ENCODE assay signal across 8 cellular contexts in genomic region chr7:92590711-92591310, GRCh38. TPM values are rescaled to one million over a fixed set of nuclear protein-coding genes. Genes with fewer than 3 reads are reported as not detected.
DNase-seq lines count a peak whose midpoint lies in the region; ATAC-seq, FAIRE-seq and TF ChIP-seq lines count a peak whose summit lies in the region.

No MANE protein-coding gene starts in this region.

- DNase-seq in activated CD4-positive, alpha-beta T cell treated with anti-CD3 and anti-CD28 coated beads, Interleukin-2, amount 10 ng/mL, durations not matched to agents 24 days and 14 days, result no peak
- DNase-seq in activated CD4-positive, alpha-beta T cell treated with anti-CD3 and anti-CD28 coated beads for 1 hour, result no peak
- DNase-seq in activated T-helper 2 cell treated with anti-CD3 and anti-CD28 coated beads, Interferon-gamma antibody, Interleukin-2, Interleukin-4, amounts not matched to agents 10 μg/mL and 5 μg/mL and 100 μg/mL, durations not matched to agents 14 hours and 24 hours and 36 hours (ENCODE audit: low spot score), result no peak
- DNase-seq in kidney (peak; percentile 53), frontal cortex (ENCODE audit: low spot score in 2 of 2) (no peak), DMS153 treated with DMSO at 0.1 percent for 48 hours (lab: John Stamatoyannopoulos, UW; ENCODE audit: unreplicated experiment) (no peak)

- H3K9ac ChIP-seq in kidney (ENCODE audit: low read length in 2 of 2) (peak overlapping the region in 1 of 2 donors; percentile 31), stomach smooth muscle (ENCODE audit: low read length in 2 of 2) (peak overlapping the region in 1 of 2 donors; percentile 89)

- H3K27ac Mint-ChIP-seq in activated CD4-positive, alpha-beta T cell treated with anti-CD3 and anti-CD28 coated beads, Interleukin-2, amount 10 ng/mL, durations not matched to agents 24 days and 14 days, result peak overlapping the region; percentile 30
- no peak overlapping the region for H3K27ac Mint-ChIP-seq in activated T-helper 2 cell treated with anti-CD3 and anti-CD28 coated beads, Interferon-gamma antibody, Interleukin-2, Interleukin-4, amounts not matched to agents 10 μg/mL and 5 μg/mL and 100 μg/mL, durations not matched to agents 14 hours and 24 hours and 36 hours

- TF ChIP-seq CTCF in kidney (IDR thresholded peaks at IDR 0.05; ENCODE audit: borderline replicate concordance, extremely low read depth, insufficient read depth), result no peak

- intact Hi-C loops in activated CD4-positive, alpha-beta T cell treated with anti-CD3 and anti-CD28 coated beads, Interleukin-2, amount 10 ng/mL, durations not matched to agents 24 days and 14 days (cut with micrococcal nuclease), result loop anchor here (1.0 to 2.0 kb wide), 3 partner anchors 20 to 243 kb away; partner anchors contain the start of genes PEX1 and RBM48
- intact Hi-C loops in activated T-helper 2 cell treated with anti-CD3 and anti-CD28 coated beads, Interferon-gamma antibody, Interleukin-2, Interleukin-4, amounts not matched to agents 10 μg/mL and 5 μg/mL and 100 μg/mL, durations not matched to agents 14 hours and 24 hours and 36 hours (cut with micrococcal nuclease), result loop anchor here (1.0 to 5.0 kb wide), 3 partner anchors 22 to 641 kb away; partner anchors contain the start of genes PEX1, RBM48 and VPS50
- intact Hi-C loops in kidney (cut with DNase I), result no loop called here

- FAIRE-seq in kidney (lab: Jason Lieb, UNC) (no peak), frontal cortex (lab: Jason Lieb, UNC) (no peak)

- no peaks in the 10 kb centered on the region for H3K9me3 ChIP-seq in kidney (ENCODE audit: control insufficient read depth in 1 of 2, low read length in 2 of 2)
- no peaks in the 10 kb centered on the region for H3K9me3 ChIP-seq in stomach smooth muscle (ENCODE audit: control insufficient read depth in 2 of 2, low read length in 2 of 2)

- no peaks in the 10 kb centered on the region for H3K9me3 Mint-ChIP-seq in activated CD4-positive, alpha-beta T cell treated with anti-CD3 and anti-CD28 coated beads, Interleukin-2, amount 10 ng/mL, durations not matched to agents 24 days and 14 days
- H3K9me3 Mint-ChIP-seq in activated T-helper 2 cell treated with anti-CD3 and anti-CD28 coated beads, Interferon-gamma antibody, Interleukin-2, Interleukin-4, amounts not matched to agents 10 μg/mL and 5 μg/mL and 100 μg/mL, durations not matched to agents 14 hours and 24 hours and 36 hours, result no peaks in the 10 kb centered on the region

- H3K36me3 ChIP-seq in kidney (ENCODE audit: control insufficient read depth in 1 of 2, insufficient read depth in 2 of 2, low read length in 2 of 2) (no peaks in the 10 kb centered on the region), stomach smooth muscle (ENCODE audit: control insufficient read depth in 2 of 2, insufficient read depth in 2 of 2, low read length in 2 of 2) (no peaks in the 10 kb centered on the region)

- peaks cover 35% of the 10 kb centered on the region for H3K4me1 Mint-ChIP-seq in activated CD4-positive, alpha-beta T cell treated with anti-CD3 and anti-CD28 coated beads, Interleukin-2, amount 10 ng/mL, durations not matched to agents 24 days and 14 days
- peaks cover 41% of the 10 kb centered on the region for H3K4me1 Mint-ChIP-seq in activated T-helper 2 cell treated with anti-CD3 and anti-CD28 coated beads, Interferon-gamma antibody, Interleukin-2, Interleukin-4, amounts not matched to agents 10 μg/mL and 5 μg/mL and 100 μg/mL, durations not matched to agents 14 hours and 24 hours and 36 hours (ENCODE audit: low read depth)

- peak overlapping the region; percentile 82 to 90 for H3K4me3 ChIP-seq in kidney (ENCODE audit: low read length in 2 of 2)
- peak overlapping the region; percentile 39 to 97 for H3K4me3 ChIP-seq in stomach smooth muscle (ENCODE audit: low read length in 2 of 2)

- H3K27me3 ChIP-seq in stomach smooth muscle (ENCODE audit: control insufficient read depth in 1 of 2, insufficient read depth in 2 of 2, low read length in 2 of 2), result no peaks in the 10 kb centered on the region

- H3K4me1 ChIP-seq in kidney (ENCODE audit: control insufficient read depth in 1 of 2, insufficient read depth in 1 of 2, low read depth in 1 of 2, low read length in 2 of 2) (peaks cover 10 to 11% of the 10 kb centered on the region in 2 donors), stomach smooth muscle (ENCODE audit: control insufficient read depth, insufficient read depth, low read length) (peaks cover 14% of the 10 kb centered on the region)

- no peak overlapping the region for H3K27ac ChIP-seq in kidney (ENCODE audit: low read depth in 2 of 2, low read length in 2 of 2)
- H3K27ac ChIP-seq in stomach smooth muscle (ENCODE audit: low read length), result no peak overlapping the region

- peak overlapping the region; percentile 97 for H3K4me3 Mint-ChIP-seq in activated CD4-positive, alpha-beta T cell treated with anti-CD3 and anti-CD28 coated beads, Interleukin-2, amount 10 ng/mL, durations not matched to agents 24 days and 14 days
- H3K4me3 Mint-ChIP-seq in activated T-helper 2 cell treated with anti-CD3 and anti-CD28 coated beads, Interferon-gamma antibody, Interleukin-2, Interleukin-4, amounts not matched to agents 10 μg/mL and 5 μg/mL and 100 μg/mL, durations not matched to agents 14 hours and 24 hours and 36 hours (ENCODE audit: low read depth), result peak overlapping the region; percentile 93

- H3K36me3 Mint-ChIP-seq in activated CD4-positive, alpha-beta T cell treated with anti-CD3 and anti-CD28 coated beads, Interleukin-2, amount 10 ng/mL, durations not matched to agents 24 days and 14 days (ENCODE audit: low read depth), result peaks cover 18% of the 10 kb centered on the region
- H3K36me3 Mint-ChIP-seq in activated T-helper 2 cell treated with anti-CD3 and anti-CD28 coated beads, Interferon-gamma antibody, Interleukin-2, Interleukin-4, amounts not matched to agents 10 μg/mL and 5 μg/mL and 100 μg/mL, durations not matched to agents 14 hours and 24 hours and 36 hours (ENCODE audit: low read depth), result peaks cover 34% of the 10 kb centered on the region

- H3K27me3 Mint-ChIP-seq in activated CD4-positive, alpha-beta T cell treated with anti-CD3 and anti-CD28 coated beads, Interleukin-2, amount 10 ng/mL, durations not matched to agents 24 days and 14 days, result no peaks in the 10 kb centered on the region
- H3K27me3 Mint-ChIP-seq in activated T-helper 2 cell treated with anti-CD3 and anti-CD28 coated beads, Interferon-gamma antibody, Interleukin-2, Interleukin-4, amounts not matched to agents 10 μg/mL and 5 μg/mL and 100 μg/mL, durations not matched to agents 14 hours and 24 hours and 36 hours (ENCODE audit: low read depth), result no peaks in the 10 kb centered on the region

- no peak for ATAC-seq in GM21528 (IDR thresholded peaks at IDR 0.05; ENCODE audit: low FRiP score, unreplicated experiment)

RNA-seq across cellular contexts. Expression of gene FAM133B, which starts 0.6 kb away (rescaled TPM):
- total RNA-seq in activated CD4-positive, alpha-beta T cell treated with anti-CD3 and anti-CD28 coated beads, Interleukin-2, amount 10 ng/mL, durations not matched to agents 24 days and 14 days, result 35.5 and 39.8 TPM in 2 replicates
- 39.0 and 39.4 TPM in 2 replicates for total RNA-seq in activated T-helper 2 cell treated with anti-CD3 and anti-CD28 coated beads, Interferon-gamma antibody, Interleukin-2, Interleukin-4, amounts not matched to agents 10 μg/mL and 5 μg/mL and 100 μg/mL, durations not matched to agents 14 hours and 24 hours and 36 hours
- total RNA-seq in kidney (23.5 TPM), frontal cortex (20.8 TPM)
- polyA plus RNA-seq in kidney (ENCODE audit: insufficient read depth, low read depth, low replicate concordance), result 13.3 TPM
